19 cellular contexts compared by ENCODE assay signal in genomic region chr3:148214695-148215094, GRCh38.
A peak's percentile ranks its signal among the peaks of the same experiment; 100 is the strongest.
DNase-seq lines count a peak whose midpoint lies in the region; ATAC-seq lines count a peak whose summit lies in the region.
"Had no signal": no experiment of that assay in that cellular context is flagged by ENCODE, and none has a peak within 500 bp of the region (broad histone marks: within the 10 kb centered on the region; RNA-seq: fewer than 3 reads in every experiment).

No MANE protein-coding gene starts in this region.

- peaks cover 39% of the 10 kb centered on the region for H3K4me1 ChIP-seq in ACC112 (ENCODE audit: control insufficient read depth, insufficient read depth, low read length, unreplicated experiment)

- H3K4me3 ChIP-seq in ACC112 (ENCODE audit: low read depth, low read length) = no peak overlapping the region
- H3K4me3 ChIP-seq: BLaER1 treated with 17β-estradiol and CSF1 and Interleukin-3, amounts not matched to agents 10 nM and 100 nM; GM23338; K562 had no signal

- H3K27ac ChIP-seq in ACC112 (ENCODE audit: low read depth, low read length) = no peak overlapping the region
- H3K27ac ChIP-seq: BLaER1 treated with 17β-estradiol and CSF1 and Interleukin-3, amounts not matched to agents 10 nM and 100 nM had no signal

- H2AFZ ChIP-seq in ACC112 (ENCODE audit: low read length, unreplicated experiment) = peak overlapping the region; percentile 54
- H2AFZ ChIP-seq: GM23338 had no signal

- DNase-seq in ELR (ENCODE audit: low read depth) = peak; percentile 63
- DNase-seq in NCI-H226 = peak; percentile 37
- DNase-seq in kidney tubule cell (ENCODE audit: low spot score) = peak; percentile 57
- no peak for DNase-seq in pons (ENCODE audit: low spot score)
- no peak for DNase-seq in NCI-H1694 treated with DMSO at 0.1 percent for 48 hours (lab: John Stamatoyannopoulos, UW)
- no peak for DNase-seq in cerebellum (ENCODE audit: low spot score)
- DNase-seq: 8988T; CD8-positive, alpha-beta T cell; COR-L47; DMS 273 treated with DMSO at 0.1 percent for 48 hours; DMS53; DND-41; GF-D8; IMR-90 had no signal

- no peaks in the 10 kb centered on the region for H3K27me3 ChIP-seq in ACC112 (ENCODE audit: insufficient read depth, low read length)
- H3K27me3 ChIP-seq: BLaER1 treated with 17β-estradiol and CSF1 and Interleukin-3, amounts not matched to agents 10 nM and 100 nM had no signal

- no peaks in the 10 kb centered on the region for H3K36me3 ChIP-seq in ACC112 (ENCODE audit: insufficient read depth, low read length)
- H3K36me3 ChIP-seq: BLaER1 treated with 17β-estradiol and CSF1 and Interleukin-3, amounts not matched to agents 10 nM and 100 nM had no signal

- no peak for ATAC-seq in GM19023 (IDR thresholded peaks at IDR 0.05; ENCODE audit: unreplicated experiment)
- ATAC-seq: CD8-positive, alpha-beta T cell; GM23338; K562 had no signal

- H3K79me2 ChIP-seq in ACC112 (ENCODE audit: control insufficient read depth, insufficient read depth, low read length, unreplicated experiment) = no peaks in the 10 kb centered on the region

Comparison
In these comparisons a context has a peak if more than half of its experiments do, and no peak if none do; other contexts are left out.
1. DNase-seq: peak in ELR (single experiment), NCI-H226 (single experiment) and kidney tubule cell (single experiment); none in pons (single experiment), NCI-H1694 treated with DMSO at 0.1 percent for 48 hours (single experiment) and cerebellum (single experiment).